Comparison of ENCODE assay signal across 8 cellular contexts in genomic region chr10:123132576-123133477, GRCh38. TPM values are rescaled to one million over a fixed set of nuclear protein-coding genes. Genes with fewer than 3 reads are reported as not detected.
DNase-seq lines count a peak whose midpoint lies in the region; ATAC-seq and TF ChIP-seq lines count a peak whose summit lies in the region.

No MANE protein-coding gene starts in this region.

- TF ChIP-seq RAD21 in Ishikawa (IDR thresholded peaks at IDR 0.05; ENCODE audit: low read depth) (peak; percentile 99), SK-N-SH (IDR thresholded peaks at IDR 0.05; ENCODE audit: low read length) (peak; percentile 91)

- peaks cover 77% of the 10 kb centered on the region for H3K27me3 Mint-ChIP-seq in activated naive CD8-positive, alpha-beta T cell treated with anti-CD3 and anti-CD28 coated beads for 36 hours

- no peaks in the 10 kb centered on the region for H3K9me3 ChIP-seq in SK-N-SH
- peaks cover 0 to 11% (median 0%) of the 10 kb centered on the region in 12 donors for H3K9me3 ChIP-seq in heart left ventricle
- H3K9me3 ChIP-seq in transverse colon, result no peaks in the 10 kb centered on the region

- DNase-seq in 8988T, result peak; percentile 97
- peak; percentile 88 for DNase-seq in GM13976 (ENCODE audit: low spot score)
- DNase-seq in SK-N-SH, result peak; percentile 89
- peak; percentile 82 for DNase-seq in activated naive CD8-positive, alpha-beta T cell treated with anti-CD3 and anti-CD28 coated beads for 36 hours
- peak; percentile 81 to 89 (median 83) for DNase-seq in heart left ventricle
- peak; percentile 95 for DNase-seq in posterior vena cava (ENCODE audit: low spot score)
- DNase-seq in transverse colon, result peak; percentile 88

- no peak for TF ChIP-seq POLR2A in heart left ventricle (IDR thresholded peaks at IDR 0.05)
- TF ChIP-seq POLR2A in transverse colon (IDR thresholded peaks at IDR 0.05), result no peak

- peaks cover 0 to 8% of the 10 kb centered on the region in 2 experiments; a peak in 2 of 4 replicates for H3K4me1 ChIP-seq in SK-N-SH (ENCODE audit: control insufficient read depth in 1 of 2, insufficient read depth in 2 of 2, low read depth in 1 of 2, low read length in 1 of 2)
- peaks cover 9 to 54% (median 41%) of the 10 kb centered on the region in 12 donors for H3K4me1 ChIP-seq in heart left ventricle
- peaks cover 22 to 47% (median 40%) of the 10 kb centered on the region in 4 donors for H3K4me1 ChIP-seq in transverse colon

- H3K36me3 Mint-ChIP-seq in activated naive CD8-positive, alpha-beta T cell treated with anti-CD3 and anti-CD28 coated beads for 36 hours, result no peaks in the 10 kb centered on the region

- H3K9me2 ChIP-seq in SK-N-SH, result no peaks in the 10 kb centered on the region

- H3K36me3 ChIP-seq in SK-N-SH (replicated peaks in 1 of 2; ENCODE audit: control insufficient read depth in 1 of 2, insufficient read depth in 2 of 2, low read length in 1 of 2) (no peaks in the 10 kb centered on the region), heart left ventricle (no peaks in the 10 kb centered on the region), transverse colon (no peaks in the 10 kb centered on the region)

- peaks cover 65% of the 10 kb centered on the region for H3K27me3 ChIP-seq in SK-N-SH (ENCODE audit: insufficient read depth)
- peaks cover 58 to 100% (median 92%) of the 10 kb centered on the region in 9 donors for H3K27me3 ChIP-seq in heart left ventricle
- peaks cover 100% of the 10 kb centered on the region for H3K27me3 ChIP-seq in transverse colon

- 6% methylated on average over 38 of the region's 48 CpGs for WGBS in SK-N-SH (ENCODE audit: low lambda C conversion rate)
- WGBS in heart left ventricle, 4 donors, result 1 to 3% (median 2%) methylated on average over 46 to 48 of the region's 48 CpGs
- WGBS in transverse colon (ENCODE audit: low coverage in 1 of 2), 2 donors, result 6% methylated on average over 45 of the region's 48 CpGs; no CpG with 5 or more reads in 1 of the 2 donors

- TF ChIP-seq EP300 in Ishikawa (IDR thresholded peaks at IDR 0.05; ENCODE audit: borderline replicate concordance) (no peak; the same call in 1 of the 2 replicates), SK-N-SH (IDR thresholded peaks at IDR 0.05; ENCODE audit: borderline replicate concordance in 1 of 2, low read depth in 1 of 2, low read length in 1 of 2) (no peak), transverse colon (IDR thresholded peaks at IDR 0.05; ENCODE audit: low read depth) (no peak)

- H3K4me2 ChIP-seq in SK-N-SH, result peak overlapping the region; percentile 78

- peak; percentile 64 to 90 (median 84) for ATAC-seq in heart left ventricle

- H3K27ac Mint-ChIP-seq in activated naive CD8-positive, alpha-beta T cell treated with anti-CD3 and anti-CD28 coated beads for 36 hours, result no peak overlapping the region

- H3K4me3 ChIP-seq in SK-N-SH (ENCODE audit: low read depth in 2 of 2, low read length in 1 of 2) (peak overlapping the region; percentile 39 to 57), heart left ventricle (peak overlapping the region in 9 of 12 donors; percentile 14 to 49 (median 30)), transverse colon (peak overlapping the region in 1 of 4 donors; percentile 30)

- H3K4me1 Mint-ChIP-seq in activated naive CD8-positive, alpha-beta T cell treated with anti-CD3 and anti-CD28 coated beads for 36 hours, result peaks cover 28% of the 10 kb centered on the region

- H3K4me3 Mint-ChIP-seq in activated naive CD8-positive, alpha-beta T cell treated with anti-CD3 and anti-CD28 coated beads for 36 hours, result peak overlapping the region; percentile 49

- no peaks in the 10 kb centered on the region for H4K20me1 ChIP-seq in SK-N-SH (ENCODE audit: insufficient read depth)

- H3K27ac ChIP-seq in SK-N-SH (ENCODE audit: low read depth in 2 of 2, low read length in 1 of 2), result no peak overlapping the region
- H3K27ac ChIP-seq in heart left ventricle, result no peak overlapping the region
- no peak overlapping the region for H3K27ac ChIP-seq in transverse colon

- POLR2A ChIA-PET in SK-N-SH (lab: Yijun Ruan, JAX), result no interaction called here

- TF ChIP-seq CTCF in GM13976 (IDR thresholded peaks at IDR 0.05; ENCODE audit: borderline replicate concordance, control extremely low read depth, extremely low read depth, insufficient read depth, missing control alignments) (peak; percentile 96), SK-N-SH (IDR thresholded peaks at IDR 0.05) (peak; percentile 92), heart left ventricle (IDR thresholded peaks at IDR 0.05) (peak; percentile 83 to 95 (median 91)), transverse colon (IDR thresholded peaks at IDR 0.05) (peak; percentile 89 to 93 (median 92))

- CTCF ChIA-PET in SK-N-SH (lab: Yijun Ruan, JAX), result interaction anchor here (0.6 to 5.1 kb wide), 57 partner anchors 8 to 1392 kb away, joined by 3 to 110 read pairs (median 5); partner anchors contain the start of gene BUB3

- no peaks in the 10 kb centered on the region for H3F3A ChIP-seq in SK-N-SH (replicated peaks; ENCODE audit: insufficient read depth)

- in situ Hi-C loops in GM13976 (cut with MboI; ENCODE audit: low sequenced_read_pairs, unreplicated experiment), result no loop called here
- in situ Hi-C loops in transverse colon (cut with MboI; ENCODE audit: low pct_ligation_motif_present in 1 of 4, low pct_unique_long_range_greater_than_20kb in 1 of 4, low sequenced_read_pairs in 3 of 4), result loop anchor here in 1 of 4 donors (25.0 kb wide), 1 partner anchor 429 kb away; no protein-coding TSS in a partner anchor

- H3K79me2 ChIP-seq in SK-N-SH (ENCODE audit: insufficient read depth), result no peaks in the 10 kb centered on the region

- H2AFZ ChIP-seq in SK-N-SH (ENCODE audit: low read depth), result peak overlapping the region; percentile 65; the same call in 1 of the 2 replicates

- no peaks in the 10 kb centered on the region for H3K9me3 Mint-ChIP-seq in activated naive CD8-positive, alpha-beta T cell treated with anti-CD3 and anti-CD28 coated beads for 36 hours

- H3K9ac ChIP-seq in SK-N-SH, result no peak overlapping the region

- intact Hi-C loops in heart left ventricle (cut with DNase I) (loop anchor here (1.0 to 10.0 kb wide), 6 partner anchors 252 to 832 kb away; no protein-coding TSS in a partner anchor), posterior vena cava (cut with DNase I) (loop anchor here (5.0 kb wide), 1 partner anchor 424 kb away; no protein-coding TSS in a partner anchor), transverse colon (cut with DNase I; ENCODE audit: low total_unique reads) (loop anchor here (5.0 kb wide), 1 partner anchor 424 kb away; no protein-coding TSS in a partner anchor)

TF ChIP-seq in Ishikawa, 13 proteins besides CTCF, POLR2A, EP300 and RAD21 (continues in another document):
- no peak for TF ChIP-seq CEBPB (IDR thresholded peaks at IDR 0.05)
- TF ChIP-seq TCF12 (IDR thresholded peaks at IDR 0.05; ENCODE audit: low read depth), result peak; percentile 20; the same call in 1 of the 2 replicates
- TF ChIP-seq CREB1 (IDR thresholded peaks at IDR 0.05; ENCODE audit: low read depth), result no peak
- no peak for TF ChIP-seq TAF1 (IDR thresholded peaks at IDR 0.05; ENCODE audit: low read depth)
- TF ChIP-seq TEAD4 (IDR thresholded peaks at IDR 0.05), result no peak

TF ChIP-seq in SK-N-SH, 30 proteins besides CTCF, POLR2A, EP300 and RAD21 (continues in another document):
- TF ChIP-seq NFIC (IDR thresholded peaks at IDR 0.05; ENCODE audit: borderline replicate concordance), result no peak
- no peak for TF ChIP-seq FOXM1 (IDR thresholded peaks at IDR 0.05; ENCODE audit: low read depth)
- TF ChIP-seq ELF1 (IDR thresholded peaks at IDR 0.05), result no peak
- TF ChIP-seq TCF12 (IDR thresholded peaks at IDR 0.05), result no peak
- no peak for TF ChIP-seq ZBTB33 (IDR thresholded peaks at IDR 0.05; ENCODE audit: borderline replicate concordance, low read depth)

RNA-seq across cellular contexts. Expression of gene HMX3, which starts 2.9 kb away (rescaled TPM):
- not detected in 2 replicates for polyA plus RNA-seq in SK-N-SH (2012; rRNA removed)
- not detected in 2 replicates for polyA plus RNA-seq in SK-N-SH (2012; cell fraction: cytosol; rRNA removed)
- polyA plus RNA-seq in SK-N-SH (2012; cell fraction: nucleus; rRNA removed), result not detected in 2 replicates
- total RNA-seq in activated naive CD8-positive, alpha-beta T cell treated with anti-CD3 and anti-CD28 coated beads for 36 hours, result under 1 TPM; 0.19 to 0.24 TPM
- under 1 TPM in 1 of 9 donors, not detected in 8; 0.27 TPM for total RNA-seq in heart left ventricle
- polyA plus RNA-seq in heart left ventricle, result not detected
- total RNA-seq in posterior vena cava, result not detected
- 1 to 10 TPM in 2 of 4 donors, not detected in 2; 1.2 to 1.7 TPM for total RNA-seq in transverse colon

RNA-seq across cellular contexts. Expression of gene HMX2, which starts 15.1 kb away (rescaled TPM):
- polyA plus RNA-seq in SK-N-SH (2012; rRNA removed), result not detected in 2 replicates
- polyA plus RNA-seq in SK-N-SH (2012; cell fraction: cytosol; rRNA removed), result not detected in 2 replicates
- not detected in 2 replicates for polyA plus RNA-seq in SK-N-SH (2012; cell fraction: nucleus; rRNA removed)
- total RNA-seq in activated naive CD8-positive, alpha-beta T cell treated with anti-CD3 and anti-CD28 coated beads for 36 hours, result under 1 TPM in 1 of 2 experiments, not detected in 1; 0.12 TPM
- total RNA-seq in heart left ventricle, result not detected
- not detected for polyA plus RNA-seq in heart left ventricle
- not detected for total RNA-seq in posterior vena cava
- total RNA-seq in transverse colon, result under 1 TPM in 2 of 4 donors, not detected in 2; 0.41 to 0.64 TPM

RNA-seq across cellular contexts. Expression of gene BUB3, which starts 21.4 kb away (rescaled TPM):
- polyA plus RNA-seq in SK-N-SH (2012; rRNA removed) (202 and 209 TPM in 2 replicates), heart left ventricle (10 to 100 TPM; 15.1 to 62.4 TPM)
- polyA plus RNA-seq in SK-N-SH (2012; cell fraction: cytosol; rRNA removed), result 122 and 171 TPM in 2 replicates
- polyA plus RNA-seq in SK-N-SH (2012; cell fraction: nucleus; rRNA removed), result 193 and 249 TPM in 2 replicates
- total RNA-seq in activated naive CD8-positive, alpha-beta T cell treated with anti-CD3 and anti-CD28 coated beads for 36 hours, result 100 to 1,000 TPM; 257 to 258 TPM
- total RNA-seq in heart left ventricle (10 to 100 TPM; 23.8 to 47.5 (median 38.7) TPM), posterior vena cava (10 to 100 TPM; 45.3 to 48.1 TPM), transverse colon (10 to 100 TPM; 22.1 to 91.1 (median 54.9) TPM)
